In genomic region chr17:7476951-7477350, GRCh38 we compare ENCODE assay signal across 11 cellular contexts. TPM values are rescaled to one million over a fixed set of nuclear protein-coding genes. Genes with fewer than 3 reads are reported as not detected.
A peak's percentile ranks its signal among the peaks of the same experiment; 100 is the strongest.
DNase-seq lines count a peak whose midpoint lies in the region; ATAC-seq, FAIRE-seq and TF ChIP-seq lines count a peak whose summit lies in the region.
"Had no signal": no experiment of that assay in that cellular context is flagged by ENCODE, and none has a peak within 500 bp of the region (broad histone marks: within the 10 kb centered on the region; RNA-seq: fewer than 3 reads in every experiment).

No MANE protein-coding gene starts in this region.

- POLR2A ChIA-PET in activated CD4-positive, alpha-beta memory T cell treated with anti-CD3 and anti-CD28 coated beads for 36 hours (lab: Charles Lee): interaction anchor here (1.5 to 1.7 kb wide), 2 partner anchors 9 to 210 kb away, joined by 3 to 12 read pairs; partner anchors contain the start of gene TP53
- POLR2A ChIA-PET in activated CD4-positive, alpha-beta memory T cell treated with anti-CD3 and anti-CD28 coated beads, Interleukin-2, amount 10 ng/mL, durations not matched to agents 7 days and 5 days (lab: Charles Lee): interaction anchor here (1.2 to 13.0 kb wide), 6 partner anchors 9 to 36 kb away, joined by 3 to 232 read pairs (median 6); partner anchors contain the start of genes CHRNB1, FGF11 and TMEM102
- POLR2A ChIA-PET in K562 (lab: Yijun Ruan, JAX): interaction anchor here (0.5 to 2.6 kb wide), 7 partner anchors 8 to 210 kb away, joined by 3 to 13 read pairs (median 6); partner anchors contain the start of gene POLR2A

- TF ChIP-seq CTCF in K562 (IDR thresholded peaks at IDR 0.05 in 2 of 3, conservative IDR thresholded peaks at IDR 0.05 in 1 of 3; ENCODE audit: insufficient read depth in 2 of 3, low read depth in 1 of 3, low read length in 3 of 3) (no peak), thyroid gland (IDR thresholded peaks at IDR 0.05) (no peak)

- no TSS peak for BruUV-seq in K562 (replicated peaks; lab: Mats Ljungman, UMichigan)

- WGBS in K562 (ENCODE audit: insufficient coverage, low coverage, missing lambda C conversion rate): 72% methylated on average over 3 of the region's 5 CpGs
- 75 to 76% methylated on average over 5 of the region's 5 CpGs for WGBS in thyroid gland, 2 donors

- H3K9ac ChIP-seq in K562 (ENCODE audit: insufficient read depth in 1 of 2, low read depth in 2 of 2, low read length in 2 of 2) (peak overlapping the region; percentile 82 to 94), mucosa of rectum (ENCODE audit: low read depth in 1 of 2, low read length in 2 of 2) (no peak overlapping the region)

- no peak for FAIRE-seq in K562 (lab: Jason Lieb, UNC)
- FAIRE-seq: GM18507 had no signal

- H4K20me1 ChIP-seq in K562 (replicated peaks; ENCODE audit: control insufficient read depth, insufficient read depth, low read length): 0 out of 2 replicates have a peak, but pooled peaks cover 13% of the 10 kb centered on the region

- peak overlapping the region; percentile 64 for H3K27ac Mint-ChIP-seq in activated CD4-positive, alpha-beta memory T cell treated with anti-CD3 and anti-CD28 coated beads for 36 hours
- H3K27ac Mint-ChIP-seq in activated CD4-positive, alpha-beta memory T cell treated with anti-CD3 and anti-CD28 coated beads, Interleukin-2, amount 10 ng/mL, durations not matched to agents 7 days and 5 days: no peak overlapping the region

- peak overlapping the region; percentile 93 for H3K4me2 ChIP-seq in K562 (ENCODE audit: insufficient read depth, low read length)

- in situ Hi-C loops in K562 (cut with MboI): no loop called here

- H3K4me3 ChIP-seq in K562 (peak overlapping the region; percentile 70; the same call in 1 of the 2 replicates), mucosa of rectum (ENCODE audit: low read length in 2 of 2) (peak overlapping the region in 1 of 2 donors; percentile 84), thyroid gland (replicated peaks in 1 of 3) (peak overlapping the region in 1 of 3 donors; percentile 100)

- H3K27me3 ChIP-seq in K562 (ENCODE audit: control insufficient read depth in 2 of 2, insufficient read depth in 2 of 2, low read length in 2 of 2) (no peaks in the 10 kb centered on the region), mucosa of rectum (ENCODE audit: control insufficient read depth in 2 of 2, insufficient read depth in 2 of 2, low read length in 2 of 2) (no peaks in the 10 kb centered on the region), thyroid gland (no peaks in the 10 kb centered on the region)
- H3K27me3 ChIP-seq: BE2C had no signal

- H3K9me1 ChIP-seq in K562 (ENCODE audit: control insufficient read depth, insufficient read depth, low read length): no peaks in the 10 kb centered on the region

- H3K9me3 ChIP-seq in K562 (replicated peaks; ENCODE audit: control insufficient read depth, insufficient read depth, low read depth, low read length) (no peaks in the 10 kb centered on the region), mucosa of rectum (ENCODE audit: control insufficient read depth in 2 of 2, low read length in 2 of 2) (no peaks in the 10 kb centered on the region), thyroid gland (no peaks in the 10 kb centered on the region)
- H3K9me3 ChIP-seq: BE2C had no signal

- peaks cover 55% of the 10 kb centered on the region for H3K4me1 Mint-ChIP-seq in activated CD4-positive, alpha-beta memory T cell treated with anti-CD3 and anti-CD28 coated beads for 36 hours (ENCODE audit: low read depth)
- peaks cover 47% of the 10 kb centered on the region for H3K4me1 Mint-ChIP-seq in activated CD4-positive, alpha-beta memory T cell treated with anti-CD3 and anti-CD28 coated beads, Interleukin-2, amount 10 ng/mL, durations not matched to agents 7 days and 5 days

- no peak for ATAC-seq in K562
- ATAC-seq in GM18517 (IDR thresholded peaks at IDR 0.05; ENCODE audit: unreplicated experiment): no peak
- no peak for ATAC-seq in GM18868 (IDR thresholded peaks at IDR 0.05; ENCODE audit: unreplicated experiment)

- no peak for DNase-seq in activated CD4-positive, alpha-beta memory T cell treated with anti-CD3 and anti-CD28 coated beads for 36 hours
- no peak for DNase-seq in activated CD4-positive, alpha-beta memory T cell treated with anti-CD3 and anti-CD28 coated beads, Interleukin-2, amount 10 ng/mL, durations not matched to agents 7 days and 5 days
- no peak for DNase-seq in K562 (ENCODE audit: extremely low read depth in 1 of 4, low spot score in 3 of 4)
- no peak for DNase-seq in thyroid gland
- DNase-seq in NCI-H1092 treated with DMSO at 0.1 percent for 48 hours (lab: John Stamatoyannopoulos, UW): no peak
- DNase-seq: BE2C, Kasumi-1 had no signal

- H3K4me3 Mint-ChIP-seq in activated CD4-positive, alpha-beta memory T cell treated with anti-CD3 and anti-CD28 coated beads for 36 hours: no peak overlapping the region
- H3K4me3 Mint-ChIP-seq in activated CD4-positive, alpha-beta memory T cell treated with anti-CD3 and anti-CD28 coated beads, Interleukin-2, amount 10 ng/mL, durations not matched to agents 7 days and 5 days: no peak overlapping the region

- H3K27ac ChIP-seq in K562 (ENCODE audit: extremely low read depth, low read depth, low read length) (peak overlapping the region; percentile 92), mucosa of rectum (ENCODE audit: low read depth in 2 of 2, low read length in 2 of 2) (peak overlapping the region; percentile 88 to 95), thyroid gland (peak overlapping the region; percentile 100)

- H3K9me3 Mint-ChIP-seq in activated CD4-positive, alpha-beta memory T cell treated with anti-CD3 and anti-CD28 coated beads for 36 hours: no peaks in the 10 kb centered on the region
- no peaks in the 10 kb centered on the region for H3K9me3 Mint-ChIP-seq in activated CD4-positive, alpha-beta memory T cell treated with anti-CD3 and anti-CD28 coated beads, Interleukin-2, amount 10 ng/mL, durations not matched to agents 7 days and 5 days

- peaks cover 3% of the 10 kb centered on the region for H3K36me3 Mint-ChIP-seq in activated CD4-positive, alpha-beta memory T cell treated with anti-CD3 and anti-CD28 coated beads for 36 hours
- peaks cover 7% of the 10 kb centered on the region for H3K36me3 Mint-ChIP-seq in activated CD4-positive, alpha-beta memory T cell treated with anti-CD3 and anti-CD28 coated beads, Interleukin-2, amount 10 ng/mL, durations not matched to agents 7 days and 5 days (ENCODE audit: low read depth)

- H3K27me3 Mint-ChIP-seq in activated CD4-positive, alpha-beta memory T cell treated with anti-CD3 and anti-CD28 coated beads for 36 hours: no peaks in the 10 kb centered on the region
- H3K27me3 Mint-ChIP-seq in activated CD4-positive, alpha-beta memory T cell treated with anti-CD3 and anti-CD28 coated beads, Interleukin-2, amount 10 ng/mL, durations not matched to agents 7 days and 5 days: no peaks in the 10 kb centered on the region

- no peak for TF ChIP-seq RAD21 in K562 (CRISPR knock-in tag; conservative IDR thresholded peaks at IDR 0.05 in 1 of 2, IDR thresholded peaks at IDR 0.05 in 1 of 2)

- CTCF ChIA-PET in activated CD4-positive, alpha-beta memory T cell treated with anti-CD3 and anti-CD28 coated beads for 36 hours (lab: Charles Lee): interaction anchor here (2.2 to 6.2 kb wide), 2 partner anchors 23 to 40 kb away, joined by 5 to 54 read pairs; partner anchors contain the start of gene TMEM102
- CTCF ChIA-PET in activated CD4-positive, alpha-beta memory T cell treated with anti-CD3 and anti-CD28 coated beads, Interleukin-2, amount 10 ng/mL, durations not matched to agents 7 days and 5 days (lab: Charles Lee): interaction anchor here (0.8 to 2.4 kb wide), 5 partner anchors 8 to 121 kb away, joined by 3 to 17 read pairs (median 5); partner anchors contain the start of genes SENP3 and TMEM102
- CTCF ChIA-PET in K562 (lab: Yijun Ruan, JAX; ENCODE audit: low intra/inter-chr PET ratio): no interaction called here

- no peak for TF ChIP-seq EP300 in K562 (IDR thresholded peaks at IDR 0.05; ENCODE audit: low read length)

- no peak for TF ChIP-seq POLR2A in K562 (conservative IDR thresholded peaks at IDR 0.05)
- no peak for TF ChIP-seq POLR2A in thyroid gland (IDR thresholded peaks at IDR 0.05)

- H3K79me2 ChIP-seq in K562 (ENCODE audit: control insufficient read depth, insufficient read depth, low read length): peaks cover 78% of the 10 kb centered on the region

- H3K36me3 ChIP-seq in K562 (ENCODE audit: control insufficient read depth, insufficient read depth, low read length): no peaks in the 10 kb centered on the region; the same call in 1 of the 3 replicates
- H3K36me3 ChIP-seq in mucosa of rectum (ENCODE audit: control insufficient read depth in 2 of 2, insufficient read depth in 2 of 2, low read length in 2 of 2): no peaks in the 10 kb centered on the region
- H3K36me3 ChIP-seq in thyroid gland: no peaks in the 10 kb centered on the region
- H3K36me3 ChIP-seq: BE2C had no signal

- intact Hi-C loops in activated CD4-positive, alpha-beta memory T cell treated with anti-CD3 and anti-CD28 coated beads for 36 hours (cut with micrococcal nuclease): no loop called here
- intact Hi-C loops in K562 (cut with micrococcal nuclease): no loop called here
- intact Hi-C loops in thyroid gland (cut with DNase I): loop anchor here (5.0 kb wide), 1 partner anchor 35 kb away; no protein-coding TSS in a partner anchor

- H3K4me1 ChIP-seq in K562 (replicated peaks in 1 of 2; ENCODE audit: control insufficient read depth in 2 of 2, insufficient read depth in 2 of 2, low read length in 2 of 2) (peaks cover 37 to 57% of the 10 kb centered on the region in 2 experiments), mucosa of rectum (ENCODE audit: control insufficient read depth in 2 of 2, insufficient read depth in 2 of 2, low read length in 2 of 2) (peaks cover 17 to 21% of the 10 kb centered on the region in 2 donors), thyroid gland (peaks cover 46 to 64% of the 10 kb centered on the region in 2 donors)
- H3K4me1 ChIP-seq: BE2C had no signal

- no peak overlapping the region for H2AFZ ChIP-seq in K562 (ENCODE audit: low read depth, low read length)

RNA-seq across cellular contexts. Expression of gene ZBTB4, which starts 2.5 kb away (rescaled TPM):
- total RNA-seq in activated CD4-positive, alpha-beta memory T cell treated with anti-CD3 and anti-CD28 coated beads for 36 hours: 10 to 100 TPM; 16.5 to 16.7 TPM
- total RNA-seq in activated CD4-positive, alpha-beta memory T cell treated with anti-CD3 and anti-CD28 coated beads, Interleukin-2, amount 10 ng/mL, durations not matched to agents 7 days and 5 days: 10 to 100 TPM; 27.4 to 27.9 TPM
- 8.1 and 15.0 TPM in 2 replicates for total RNA-seq in K562 (2011; cell fraction: chromatin; rRNA removed; ENCODE audit: low replicate concordance)
- 9.2 and 9.7 TPM in 2 replicates for total RNA-seq in K562 (2011; cell fraction: nucleolus; rRNA removed)
- total RNA-seq in K562 (2011; cell fraction: nucleoplasm; rRNA removed): 10.6 and 12.8 TPM in 2 replicates
- 3.3 and 5.0 TPM in 2 replicates for total RNA-seq in K562 (2014; rRNA removed)
- total RNA-seq in K562 (2014; rRNA removed; fragmentation: Illumina TruSeq; extraction: Trizol): 2.5 and 2.7 TPM in 2 replicates
- 4.0 and 4.2 TPM in 2 replicates for total RNA-seq in K562 (2015; rRNA removed; fragmentation: Illumina TruSeq; extraction: Trizol)
- 6.7 and 6.9 TPM in 2 replicates for total RNA-seq in K562 (2021)
- 2.5 and 2.7 TPM in 2 replicates for polyA plus RNA-seq in K562 (2011; rRNA removed)
- polyA plus RNA-seq in K562 (2011; cell fraction: cytosol; rRNA removed): 2.8 TPM in 2 replicates
- 9.9 and 13.7 TPM in 2 replicates for polyA plus RNA-seq in K562 (2011; cell fraction: nucleus; rRNA removed)
- polyA plus RNA-seq in K562 (2012): 3.8 and 4.1 TPM in 2 replicates
- 4.5 and 4.9 TPM in 2 replicates for polyA plus RNA-seq in K562 (2014; fragmentation: Illumina TruSeq; extraction: Trizol)
- polyA plus RNA-seq in K562 (2014; fragmentation: Nextera tagmentation; extraction: Ambion mirVana): 1 to 10 TPM in 1 of 2 experiments, under 1 TPM in 1; 0.92 to 1.1 TPM
- 4.0 and 4.7 TPM in 2 replicates for polyA plus RNA-seq in K562 (2014; rRNA removed)
- polyA minus RNA-seq in K562 (2011; rRNA and poly(A)+ RNA removed): 3.3 and 3.5 TPM in 2 replicates
- polyA minus RNA-seq in K562 (2011; cell fraction: cytosol; rRNA and poly(A)+ RNA removed): 2.0 and 2.7 TPM in 2 replicates
- polyA minus RNA-seq in K562 (2011; cell fraction: nucleus; rRNA and poly(A)+ RNA removed): 4.6 and 6.0 TPM in 2 replicates
- 10 to 100 TPM; 58.5 to 85.2 (median 79.9) TPM for total RNA-seq in thyroid gland

RNA-seq across cellular contexts. Expression of gene SLC35G6, which starts 4.3 kb away (rescaled TPM):
- total RNA-seq in activated CD4-positive, alpha-beta memory T cell treated with anti-CD3 and anti-CD28 coated beads for 36 hours: not detected
- total RNA-seq in activated CD4-positive, alpha-beta memory T cell treated with anti-CD3 and anti-CD28 coated beads, Interleukin-2, amount 10 ng/mL, durations not matched to agents 7 days and 5 days: not detected
- not detected in 2 replicates for total RNA-seq in K562 (2011; cell fraction: chromatin; rRNA removed; ENCODE audit: low replicate concordance)
- total RNA-seq in K562 (2011; cell fraction: nucleolus; rRNA removed): not detected in 2 replicates
- total RNA-seq in K562 (2011; cell fraction: nucleoplasm; rRNA removed): not detected in 2 replicates
- total RNA-seq in K562 (2014; rRNA removed) (not detected in 2 replicates), K562 (2014; rRNA removed; fragmentation: Illumina TruSeq; extraction: Trizol) (not detected in 2 replicates), K562 (2015; rRNA removed; fragmentation: Illumina TruSeq; extraction: Trizol) (not detected in 2 replicates), K562 (2021) (not detected in 2 replicates), thyroid gland (not detected)
- polyA plus RNA-seq in K562 (2011; rRNA removed) (not detected in 2 replicates), K562 (2014; fragmentation: Illumina TruSeq; extraction: Trizol) (not detected in 2 replicates), K562 (2014; fragmentation: Nextera tagmentation; extraction: Ambion mirVana) (not detected), K562 (2014; rRNA removed) (not detected in 2 replicates)
- polyA plus RNA-seq in K562 (2011; cell fraction: cytosol; rRNA removed): not detected in 2 replicates
- not detected in 2 replicates for polyA plus RNA-seq in K562 (2011; cell fraction: nucleus; rRNA removed)
- polyA plus RNA-seq in K562 (2012): 0.14 TPM in 1 of 2 replicates, not detected in the other
- polyA minus RNA-seq in K562 (2011; rRNA and poly(A)+ RNA removed): not detected in 2 replicates
- polyA minus RNA-seq in K562 (2011; cell fraction: cytosol; rRNA and poly(A)+ RNA removed): not detected in 2 replicates
- polyA minus RNA-seq in K562 (2011; cell fraction: nucleus; rRNA and poly(A)+ RNA removed): not detected in 2 replicates

RNA-seq across cellular contexts. Expression of gene POLR2A, which starts 7.2 kb away (rescaled TPM):
- total RNA-seq in activated CD4-positive, alpha-beta memory T cell treated with anti-CD3 and anti-CD28 coated beads for 36 hours: 100 to 1,000 TPM; 180 to 187 TPM
- 100 to 1,000 TPM; 169 to 172 TPM for total RNA-seq in activated CD4-positive, alpha-beta memory T cell treated with anti-CD3 and anti-CD28 coated beads, Interleukin-2, amount 10 ng/mL, durations not matched to agents 7 days and 5 days
- 324 and 608 TPM in 2 replicates for total RNA-seq in K562 (2011; cell fraction: chromatin; rRNA removed; ENCODE audit: low replicate concordance)
- 252 and 283 TPM in 2 replicates for total RNA-seq in K562 (2011; cell fraction: nucleolus; rRNA removed)
- total RNA-seq in K562 (2011; cell fraction: nucleoplasm; rRNA removed): 236 and 241 TPM in 2 replicates
- total RNA-seq in K562 (2014; rRNA removed) (31.7 and 32.1 TPM in 2 replicates), K562 (2014; rRNA removed; fragmentation: Illumina TruSeq; extraction: Trizol) (9.0 and 12.4 TPM in 2 replicates), K562 (2015; rRNA removed; fragmentation: Illumina TruSeq; extraction: Trizol) (9.6 and 15.4 TPM in 2 replicates), K562 (2021) (97.6 and 109 TPM in 2 replicates), thyroid gland (100 to 1,000 TPM in 2 of 4 donors, 10 to 100 TPM in 2; 47.6 to 125 (median 82.2) TPM)
- polyA plus RNA-seq in K562 (2011; rRNA removed) (8.7 and 13.6 TPM in 2 replicates), K562 (2014; fragmentation: Illumina TruSeq; extraction: Trizol) (52.5 and 55.6 TPM in 2 replicates), K562 (2014; fragmentation: Nextera tagmentation; extraction: Ambion mirVana) (1 to 10 TPM; 1.3 to 1.5 TPM), K562 (2014; rRNA removed) (20.9 and 23.9 TPM in 2 replicates)
- polyA plus RNA-seq in K562 (2011; cell fraction: cytosol; rRNA removed): 10.8 and 13.4 TPM in 2 replicates
- polyA plus RNA-seq in K562 (2011; cell fraction: nucleus; rRNA removed): 56.5 and 68.4 TPM in 2 replicates
- 46.0 and 58.3 TPM in 2 replicates for polyA plus RNA-seq in K562 (2012)
- polyA minus RNA-seq in K562 (2011; rRNA and poly(A)+ RNA removed): 63.4 and 72.9 TPM in 2 replicates
- polyA minus RNA-seq in K562 (2011; cell fraction: cytosol; rRNA and poly(A)+ RNA removed): 117 and 140 TPM in 2 replicates
- 66.5 and 98.3 TPM in 2 replicates for polyA minus RNA-seq in K562 (2011; cell fraction: nucleus; rRNA and poly(A)+ RNA removed)

RNA-seq across cellular contexts. Expression of gene CHRNB1, which starts 32.1 kb away (rescaled TPM):
- 1 to 10 TPM; 7.7 to 8.5 TPM for total RNA-seq in activated CD4-positive, alpha-beta memory T cell treated with anti-CD3 and anti-CD28 coated beads for 36 hours
- 10 to 100 TPM; 13.0 to 14.6 TPM for total RNA-seq in activated CD4-positive, alpha-beta memory T cell treated with anti-CD3 and anti-CD28 coated beads, Interleukin-2, amount 10 ng/mL, durations not matched to agents 7 days and 5 days
- total RNA-seq in K562 (2011; cell fraction: chromatin; rRNA removed; ENCODE audit: low replicate concordance): 8.4 and 14.2 TPM in 2 replicates
- total RNA-seq in K562 (2011; cell fraction: nucleolus; rRNA removed): 9.3 and 9.7 TPM in 2 replicates
- 10.6 and 13.7 TPM in 2 replicates for total RNA-seq in K562 (2011; cell fraction: nucleoplasm; rRNA removed)
- total RNA-seq in K562 (2014; rRNA removed) (4.7 and 5.0 TPM in 2 replicates), K562 (2014; rRNA removed; fragmentation: Illumina TruSeq; extraction: Trizol) (4.8 and 5.1 TPM in 2 replicates), K562 (2015; rRNA removed; fragmentation: Illumina TruSeq; extraction: Trizol) (6.3 and 6.6 TPM in 2 replicates), K562 (2021) (4.5 and 4.9 TPM in 2 replicates), thyroid gland (10 to 100 TPM; 13.4 to 29.2 (median 19.8) TPM)
- polyA plus RNA-seq in K562 (2011; rRNA removed) (7.5 and 7.6 TPM in 2 replicates), K562 (2014; fragmentation: Illumina TruSeq; extraction: Trizol) (11.5 and 12.3 TPM in 2 replicates), K562 (2014; fragmentation: Nextera tagmentation; extraction: Ambion mirVana) (10 to 100 TPM in 1 of 2 experiments, 1 to 10 TPM in 1; 8.2 to 11.3 TPM), K562 (2014; rRNA removed) (6.8 and 7.9 TPM in 2 replicates)
- 12.9 and 14.1 TPM in 2 replicates for polyA plus RNA-seq in K562 (2011; cell fraction: cytosol; rRNA removed)
- 5.5 and 7.4 TPM in 2 replicates for polyA plus RNA-seq in K562 (2011; cell fraction: nucleus; rRNA removed)
- 10.8 and 11.7 TPM in 2 replicates for polyA plus RNA-seq in K562 (2012)
- polyA minus RNA-seq in K562 (2011; rRNA and poly(A)+ RNA removed): 3.7 and 4.7 TPM in 2 replicates
- polyA minus RNA-seq in K562 (2011; cell fraction: cytosol; rRNA and poly(A)+ RNA removed): 2.6 and 2.8 TPM in 2 replicates
- polyA minus RNA-seq in K562 (2011; cell fraction: nucleus; rRNA and poly(A)+ RNA removed): 2.2 and 3.1 TPM in 2 replicates

RNA-seq across cellular contexts. Expression of gene FGF11, which starts 37.6 kb away (rescaled TPM):
- total RNA-seq in activated CD4-positive, alpha-beta memory T cell treated with anti-CD3 and anti-CD28 coated beads for 36 hours: 1 to 10 TPM; 1.0 to 2.1 TPM
- 10 to 100 TPM in 1 of 2 experiments, 1 to 10 TPM in 1; 8.9 to 10.8 TPM for total RNA-seq in activated CD4-positive, alpha-beta memory T cell treated with anti-CD3 and anti-CD28 coated beads, Interleukin-2, amount 10 ng/mL, durations not matched to agents 7 days and 5 days
- 5.6 and 12.1 TPM in 2 replicates for total RNA-seq in K562 (2011; cell fraction: chromatin; rRNA removed; ENCODE audit: low replicate concordance)
- 6.7 and 7.5 TPM in 2 replicates for total RNA-seq in K562 (2011; cell fraction: nucleolus; rRNA removed)
- 7.7 and 14.8 TPM in 2 replicates for total RNA-seq in K562 (2011; cell fraction: nucleoplasm; rRNA removed)
- 3.0 and 3.5 TPM in 2 replicates for total RNA-seq in K562 (2014; rRNA removed)
- 2.7 and 3.2 TPM in 2 replicates for total RNA-seq in K562 (2014; rRNA removed; fragmentation: Illumina TruSeq; extraction: Trizol)
- total RNA-seq in K562 (2015; rRNA removed; fragmentation: Illumina TruSeq; extraction: Trizol): 2.2 and 3.3 TPM in 2 replicates
- 4.4 and 5.8 TPM in 2 replicates for total RNA-seq in K562 (2021)
- polyA plus RNA-seq in K562 (2011; rRNA removed): 4.7 and 10.4 TPM in 2 replicates
- polyA plus RNA-seq in K562 (2011; cell fraction: cytosol; rRNA removed): 5.5 and 8.1 TPM in 2 replicates
- 23.3 and 26.0 TPM in 2 replicates for polyA plus RNA-seq in K562 (2011; cell fraction: nucleus; rRNA removed)
- 6.5 and 7.3 TPM in 2 replicates for polyA plus RNA-seq in K562 (2012)
- 6.1 and 7.5 TPM in 2 replicates for polyA plus RNA-seq in K562 (2014; fragmentation: Illumina TruSeq; extraction: Trizol)
- 1 to 10 TPM; 1.2 to 1.4 TPM for polyA plus RNA-seq in K562 (2014; fragmentation: Nextera tagmentation; extraction: Ambion mirVana)
- polyA plus RNA-seq in K562 (2014; rRNA removed): 3.2 and 3.4 TPM in 2 replicates
- 2.2 and 3.4 TPM in 2 replicates for polyA minus RNA-seq in K562 (2011; rRNA and poly(A)+ RNA removed)
- 1.9 and 3.9 TPM in 2 replicates for polyA minus RNA-seq in K562 (2011; cell fraction: cytosol; rRNA and poly(A)+ RNA removed)
- polyA minus RNA-seq in K562 (2011; cell fraction: nucleus; rRNA and poly(A)+ RNA removed): 2.7 and 5.2 TPM in 2 replicates
- total RNA-seq in thyroid gland: 10 to 100 TPM in 3 of 4 donors, 1 to 10 TPM in 1; 4.3 to 12.1 (median 10.5) TPM

Comparison
In these comparisons a context has a peak if more than half of its experiments do, and no peak if none do; other contexts are left out.
1. H3K9ac ChIP-seq: peak in K562 (2 of 2); none in mucosa of rectum (0 of 2).
2. Peak in every context shown above with its lines, with median percentiles within 50 percentile points of each other: H3K27ac ChIP-seq.